24 cellular contexts compared by ENCODE assay signal in the genomic region with DNA sequence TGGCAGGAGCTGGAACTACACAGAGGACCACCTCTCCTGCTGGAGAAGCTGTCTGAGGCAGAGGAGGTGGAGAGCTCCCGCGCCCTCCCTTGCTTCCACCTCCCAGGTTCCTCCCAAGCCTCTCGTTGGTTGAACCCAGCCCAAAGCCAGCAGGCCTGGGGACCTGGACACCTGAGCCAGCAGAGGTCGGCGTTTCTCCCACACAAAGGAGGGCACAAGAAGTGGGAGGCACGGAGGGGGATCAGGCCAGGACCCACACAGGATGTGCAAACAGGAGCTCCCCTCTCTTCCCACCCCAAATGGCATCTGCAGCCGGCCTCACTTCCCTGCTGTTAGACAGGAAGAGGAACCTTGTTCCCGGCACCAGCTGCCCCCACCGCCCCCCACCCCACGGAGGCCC.
DNase-seq lines count a peak whose midpoint lies in the region; ATAC-seq, FAIRE-seq and TF ChIP-seq lines count a peak whose summit lies in the region.
"Had no signal": no experiment of that assay in that cellular context is flagged by ENCODE, and none has a peak within 500 bp of the region (broad histone marks: within the 10 kb centered on the region; RNA-seq: fewer than 3 reads in every experiment).

No MANE protein-coding gene starts in this region.

- H3K4me1 ChIP-seq in A549: peaks cover 63% of the 10 kb centered on the region
- H3K4me1 ChIP-seq in Panc1 (ENCODE audit: control insufficient read depth, insufficient read depth, low read length): peaks cover 63% of the 10 kb centered on the region
- H3K4me1 ChIP-seq: HAP-1 had no signal

- 89% methylated on average over 10 of the region's 10 CpGs for WGBS in A549 (ENCODE audit: missing lambda C conversion rate)

- TF ChIP-seq POLR2A in A549 (IDR thresholded peaks at IDR 0.05; ENCODE audit: low read length): no peak

- no peak for TF ChIP-seq EP300 in A549 (IDR thresholded peaks at IDR 0.05)

- H3K27ac ChIP-seq in A549: peak overlapping the region in 1 of 2 experiments; percentile 31; a peak in 2 of 6 replicates
- peak overlapping the region; percentile 69 for H3K27ac ChIP-seq in Panc1 (ENCODE audit: low read length)
- H3K27ac ChIP-seq: C4-2B had no signal

- CTCF ChIA-PET in A549 (lab: Yijun Ruan, JAX) (interaction anchor here (0.5 to 1.0 kb wide), 2 partner anchors 35 to 136 kb away, joined by 4 to 5 read pairs; no protein-coding TSS in a partner anchor), Panc1 (lab: Charles Lee) (interaction anchor here (0.5 kb wide), 1 partner anchor 19 kb away, joined by 7 read pairs; no protein-coding TSS in a partner anchor)

- no TSS peak for BruUV-seq in Panc1 (replicated peaks; lab: Mats Ljungman, UMichigan)

- in situ Hi-C loops in Panc1 (cut with HindIII; ENCODE audit: low pct_unique_long_range_greater_than_20kb, low sequenced_read_pairs): no loop called here

- peak in 1 of 2 experiments; percentile 6; a peak in 1 of 6 replicates for ATAC-seq in A549
- no peak for ATAC-seq in Panc1
- no peak for ATAC-seq in HG03280 (IDR thresholded peaks at IDR 0.05; ENCODE audit: unreplicated experiment)
- ATAC-seq: CD8-positive, alpha-beta T cell had no signal

- H3K9me3 ChIP-seq in A549 (no peaks in the 10 kb centered on the region), Panc1 (ENCODE audit: control insufficient read depth, insufficient read depth, low read depth, low read length) (no peaks in the 10 kb centered on the region)
- H3K9me3 ChIP-seq: HAP-1 had no signal

- TF ChIP-seq RAD21 in A549 (conservative IDR thresholded peaks at IDR 0.05 in 1 of 2, IDR thresholded peaks at IDR 0.05 in 1 of 2): no peak

- TF ChIP-seq CTCF in A549 (IDR thresholded peaks at IDR 0.05) (no peak), Panc1 (IDR thresholded peaks at IDR 0.05) (no peak)

- H3K4me3 ChIP-seq in A549 (no peak overlapping the region), Panc1 (ENCODE audit: low read depth in 2 of 2, low read length in 2 of 2) (no peak overlapping the region)
- H3K4me3 ChIP-seq: HAP-1 had no signal

- peaks cover 7% of the 10 kb centered on the region for H3K36me3 ChIP-seq in Panc1 (ENCODE audit: control insufficient read depth, insufficient read depth, low read length)

- H3K4me2 ChIP-seq in A549: no peak overlapping the region

- intact Hi-C loops in Panc1 (cut with micrococcal nuclease; ENCODE audit: unreplicated experiment): no loop called here

- no peaks in the 10 kb centered on the region for H3K27me3 ChIP-seq in Panc1 (ENCODE audit: control insufficient read depth, insufficient read depth, low read length)

- no peak for FAIRE-seq in A549 (lab: Jason Lieb, UNC)
- FAIRE-seq: D721Med, G401.6, GM12892, GM19239 had no signal

- POLR2A ChIA-PET in A549 (lab: Yijun Ruan, JAX) (interaction anchor here (0.6 kb wide), 1 partner anchor 18 kb away, joined by 3 read pairs; no protein-coding TSS in a partner anchor), Panc1 (lab: Charles Lee) (interaction anchor here (0.7 kb wide), 1 partner anchor 124 kb away, joined by 3 read pairs; no protein-coding TSS in a partner anchor)

- DNase-seq in A549 (ENCODE audit: low read depth in 1 of 2, low spot score in 1 of 2) (no peak), GDM1 (lab: John Stamatoyannopoulos, UW) (peak; percentile 18), Panc1 (ENCODE audit: low read depth, low spot score) (no peak), left kidney (ENCODE audit: low read depth, low spot score) (peak; percentile 78), NCI-H82 (lab: John Stamatoyannopoulos, UW) (no peak)
- DNase-seq in activated effector memory CD4-positive, alpha-beta T cell treated with anti-CD3 and anti-CD28 coated beads, Interleukin-2, amount 50 U/mL, for 16 hours: no peak
- DNase-seq in stimulated activated CD4-positive, alpha-beta T cell treated with anti-CD3 and anti-CD28 coated beads, Interleukin-4, amount 100 ng/mL, for 1 hour: no peak
- DNase-seq: 8988T; ACHN; CD8-positive, alpha-beta T cell; COR-L47; DMS153; DMS79 treated with DMSO at 0.1 percent for 48 hours; EL; GOT3; HFFc6; IMR-90 had no signal

TF ChIP-seq in A549, 52 proteins besides CTCF, POLR2A, EP300 and RAD21:
- TF ChIP-seq HOXA7 (CRISPR knock-in tag; IDR thresholded peaks at IDR 0.05): 0 out of 2 replicates have a peak, but pooled peaks have one; percentile 47
- no peak for TF ChIP-seq SMC3 (IDR thresholded peaks at IDR 0.05)

Comparison
In these comparisons a context has a peak if more than half of its experiments do, and no peak if none do; other contexts are left out.
1. DNase-seq: peak in GDM1 (single experiment) and left kidney (single experiment); none in A549 (0 of 2), Panc1 (single experiment), activated effector memory CD4-positive, alpha-beta T cell treated with anti-CD3 and anti-CD28 coated beads, Interleukin-2, amount 50 U/mL, for 16 hours (single experiment), NCI-H82 (single experiment) and stimulated activated CD4-positive, alpha-beta T cell treated with anti-CD3 and anti-CD28 coated beads, Interleukin-4, amount 100 ng/mL, for 1 hour (single experiment).